8 cellular contexts compared by ENCODE assay signal in genomic region chr4:139416073-139416673, GRCh38. TPM values are rescaled to one million over a fixed set of nuclear protein-coding genes. Genes with fewer than 3 reads are reported as not detected.
DNase-seq lines count a peak whose midpoint lies in the region; ATAC-seq and TF ChIP-seq lines count a peak whose summit lies in the region.

No MANE protein-coding gene starts in this region.

- no peak overlapping the region for H3K27ac ChIP-seq in AG04450 (ENCODE audit: low read depth, low read length)
- no peak overlapping the region for H3K27ac ChIP-seq in breast epithelium
- H3K27ac ChIP-seq in liver (ENCODE audit: low read depth in 1 of 2, low read length in 2 of 2), result no peak overlapping the region

- POLR2A ChIA-PET in AG04450 (lab: Yijun Ruan, JAX), result no interaction called here

- peaks cover 3% of the 10 kb centered on the region; the same call in 1 of the 2 replicates for H3K9me3 ChIP-seq in AG04450 (ENCODE audit: control insufficient read depth, insufficient read depth, low read length)
- H3K9me3 ChIP-seq in breast epithelium, result peaks cover 7 to 10% of the 10 kb centered on the region in 2 donors
- H3K9me3 ChIP-seq in liver (ENCODE audit: control insufficient read depth in 4 of 4, low read length in 3 of 4), result no peaks in the 10 kb centered on the region

- H3K27me3 ChIP-seq in AG04450 (ENCODE audit: control insufficient read depth, insufficient read depth, low read length) (no peaks in the 10 kb centered on the region), breast epithelium (no peaks in the 10 kb centered on the region), liver (ENCODE audit: control insufficient read depth in 4 of 4, insufficient read depth in 4 of 4, low read length in 3 of 4) (no peaks in the 10 kb centered on the region)

- no peak for TF ChIP-seq POLR2A in breast epithelium (IDR thresholded peaks at IDR 0.05)

- whole genome bisulfite sequencing in liver, result 75% methylated on average over 2 of the region's 2 CpGs

- TF ChIP-seq CTCF in AG04450 (IDR thresholded peaks at IDR 0.05; ENCODE audit: low read depth, low read length) (peak; percentile 63), breast epithelium (IDR thresholded peaks at IDR 0.05) (peak; percentile 43 to 67 (median 51)), liver (IDR thresholded peaks at IDR 0.05; ENCODE audit: low read depth, low read length, missing input control) (peak; percentile 50)

- H3K4me1 ChIP-seq in breast epithelium (no peaks in the 10 kb centered on the region), liver (ENCODE audit: control insufficient read depth in 4 of 4, insufficient read depth in 4 of 4, low read length in 3 of 4) (peaks cover 0 to 7% (median 0%) of the 10 kb centered on the region in 4 donors)

- CTCF ChIA-PET in AG04450 (lab: Charles Lee), result interaction anchor here (0.5 to 1.4 kb wide), 20 partner anchors 9 to 427 kb away, joined by 3 to 6 read pairs (median 3); no protein-coding TSS in a partner anchor

- H3K4me3 ChIP-seq in AG04450 (ENCODE audit: low read depth, low read length), result no peak overlapping the region
- no peak overlapping the region for H3K4me3 ChIP-seq in breast epithelium
- no peak overlapping the region for H3K4me3 ChIP-seq in liver (ENCODE audit: low read depth in 1 of 3, low read length in 3 of 3)

- H3K36me3 ChIP-seq in breast epithelium, result no peaks in the 10 kb centered on the region
- H3K36me3 ChIP-seq in liver (ENCODE audit: control insufficient read depth in 4 of 4, insufficient read depth in 3 of 4, low read depth in 1 of 4, low read length in 3 of 4), result no peaks in the 10 kb centered on the region

- DNase-seq in AG04450 (ENCODE audit: low read depth, low spot score), result peak; percentile 32
- DNase-seq in ELR (ENCODE audit: low read depth), result peak; percentile 53
- DNase-seq in NCI-H146 treated with DMSO at 0.1 percent for 48 hours (lab: John Stamatoyannopoulos, UW; ENCODE audit: unreplicated experiment), result peak; percentile 2
- no peak for DNase-seq in breast epithelium (ENCODE audit: low spot score in 2 of 2)
- DNase-seq in activated T-cell treated with anti-CD3 and anti-CD28 coated beads, Interleukin-2, amount 50 U/mL, for 48 hours, result no peak

- ATAC-seq in HG03097 (IDR thresholded peaks at IDR 0.05; ENCODE audit: low FRiP score, unreplicated experiment) (no peak), GM21367 (IDR thresholded peaks at IDR 0.05; ENCODE audit: unreplicated experiment) (no peak)

- no peak overlapping the region for H3K9ac ChIP-seq in liver (ENCODE audit: low read depth in 1 of 2, low read length in 2 of 2)

- intact Hi-C loops in breast epithelium (cut with DNase I; ENCODE audit: low total_unique reads), result no loop called here

- TF ChIP-seq RAD21 in liver (IDR thresholded peaks at IDR 0.05), result peak; percentile 79 to 82

TF ChIP-seq in liver, 16 proteins besides CTCF, POLR2A, EP300 and RAD21:
- TF ChIP-seq GABPA (IDR thresholded peaks at IDR 0.05 in 1 of 2, conservative IDR thresholded peaks at IDR 0.05 in 1 of 2) (no peak), HNF4G (IDR thresholded peaks at IDR 0.05) (no peak), FOXA1 (IDR thresholded peaks at IDR 0.05) (no peak), SP1 (IDR thresholded peaks at IDR 0.05) (no peak)

RNA-seq across cellular contexts. Expression of gene RAB33B, which starts 37.7 kb away (rescaled TPM):
- polyA plus RNA-seq in AG04450 (2011; rRNA removed) (5.4 and 7.8 TPM in 2 replicates), liver (1 to 10 TPM; 7.6 to 9.6 TPM)
- 5.2 and 8.1 TPM in 2 replicates for polyA minus RNA-seq in AG04450 (2011; rRNA and poly(A)+ RNA removed)
- total RNA-seq in breast epithelium (10 to 100 TPM; 13.1 to 15.8 (median 13.4) TPM), liver (10 to 100 TPM in 1 of 2 donors, 1 to 10 TPM in 1; 7.2 to 38.9 TPM)

Comparison
In these comparisons a context has a peak if more than half of its experiments do, and no peak if none do; other contexts are left out.
1. DNase-seq: peak in AG04450 (single experiment), ELR (single experiment) and NCI-H146 treated with DMSO at 0.1 percent for 48 hours (single experiment); none in breast epithelium (0 of 2) and activated T-cell treated with anti-CD3 and anti-CD28 coated beads, Interleukin-2, amount 50 U/mL, for 48 hours (0 of 2).
2. Peak in every context shown above with its lines, with median percentiles within 50 percentile points of each other: CTCF ChIP-seq.